15 cellular contexts compared by ENCODE assay signal in the genomic region with DNA sequence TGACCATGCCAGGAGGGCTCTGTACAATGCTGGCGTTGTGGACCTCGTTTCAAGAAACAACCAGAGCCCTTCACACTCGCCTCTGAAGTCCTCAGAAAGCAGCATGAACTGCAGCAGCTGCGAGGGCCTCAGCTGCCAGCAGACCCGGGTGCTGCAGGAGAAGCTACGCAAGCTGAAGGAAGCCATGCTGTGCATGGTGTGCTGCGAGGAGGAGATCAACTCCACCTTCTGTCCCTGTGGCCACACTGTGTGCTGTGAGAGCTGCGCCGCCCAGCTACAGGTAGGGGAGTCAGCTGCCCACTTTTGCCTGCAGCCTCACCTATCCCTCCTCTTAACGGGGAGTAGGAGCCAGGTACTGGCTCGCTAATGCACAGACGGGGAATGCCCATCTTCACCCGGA. TPM values are rescaled to one million over a fixed set of nuclear protein-coding genes. Genes with fewer than 3 reads are reported as not detected.
DNase-seq lines count a peak whose midpoint lies in the region; ATAC-seq, FAIRE-seq and TF ChIP-seq lines count a peak whose summit lies in the region.
"Had no signal": no experiment of that assay in that cellular context is flagged by ENCODE, and none has a peak within 500 bp of the region (broad histone marks: within the 10 kb centered on the region; RNA-seq: fewer than 3 reads in every experiment).

No MANE protein-coding gene starts in this region.

- no peak overlapping the region for H4K91ac ChIP-seq in neuronal stem cell (ENCODE audit: low read depth, low read length, poor library complexity)

- H2BK12ac ChIP-seq in neuronal stem cell (ENCODE audit: low read length) = no peak overlapping the region

- peak overlapping the region; percentile 61 for H3K27ac Mint-ChIP-seq in T-helper 17 cell
- H3K27ac Mint-ChIP-seq in stimulated activated naive B cell treated with anti-CD40 and anti-IgM and Interleukin-4, amounts not matched to agents 10 μg/mL and 1 μg/mL and 100 μg/mL, for 72 hours = peak overlapping the region; percentile 25
- H3K27ac Mint-ChIP-seq: CD4-positive, alpha-beta T cell had no signal

- peaks cover 40% of the 10 kb centered on the region for H3K4me1 Mint-ChIP-seq in T-helper 17 cell
- H3K4me1 Mint-ChIP-seq in stimulated activated naive B cell treated with anti-CD40 and anti-IgM and Interleukin-4, amounts not matched to agents 10 μg/mL and 1 μg/mL and 100 μg/mL, for 72 hours = peaks cover 16 to 44% of the 10 kb centered on the region in 2 donors

- H3K4me2 ChIP-seq in neuronal stem cell (ENCODE audit: insufficient read depth, low read length, poor library complexity, severe bottlenecking) = no peak overlapping the region
- H3K4me2 ChIP-seq: BLaER1 treated with 17β-estradiol and CSF1 and Interleukin-3, amounts not matched to agents 10 nM and 100 nM had no signal

- no peak overlapping the region for H3K4ac ChIP-seq in neuronal stem cell (ENCODE audit: low read length)

- 0 out of 2 replicates have a peak, but pooled peaks have one; percentile 30 for TF ChIP-seq POLR2A in GM12892 (IDR thresholded peaks at IDR 0.05; ENCODE audit: low read depth, low read length)
- no peak for TF ChIP-seq POLR2A in gastroesophageal sphincter (IDR thresholded peaks at IDR 0.05)

- no peaks in the 10 kb centered on the region for H3K27me3 Mint-ChIP-seq in T-helper 17 cell
- H3K27me3 Mint-ChIP-seq in stimulated activated naive B cell treated with anti-CD40 and anti-IgM and Interleukin-4, amounts not matched to agents 10 μg/mL and 1 μg/mL and 100 μg/mL, for 72 hours = no peaks in the 10 kb centered on the region
- H3K27me3 Mint-ChIP-seq: CD4-positive, alpha-beta T cell had no signal

- no peak for ATAC-seq in T-helper 17 cell
- no peak for ATAC-seq in stimulated activated naive B cell treated with anti-CD40 and anti-IgM and Interleukin-4, amounts not matched to agents 10 μg/mL and 1 μg/mL and 100 μg/mL, for 72 hours (replicated peaks)
- ATAC-seq in gastroesophageal sphincter = no peak
- no peak for ATAC-seq in HG02763 (IDR thresholded peaks at IDR 0.05; ENCODE audit: unreplicated experiment)
- no peak for ATAC-seq in foreskin keratinocyte
- ATAC-seq: HCT116 had no signal

- DNase-seq in GM12892 (ENCODE audit: insufficient read length) = no peak
- DNase-seq in T-helper 17 cell = no peak
- DNase-seq in neuronal stem cell (ENCODE audit: low spot score) = no peak
- no peak for DNase-seq in stimulated activated naive B cell treated with anti-CD40 and anti-IgM and Interleukin-4, amounts not matched to agents 10 μg/mL and 1 μg/mL and 100 μg/mL, for 72 hours
- DNase-seq in foreskin keratinocyte = no peak
- DNase-seq: ACHN; Calu3; CD4-positive, alpha-beta T cell; DMS 273 treated with DMSO at 0.1 percent for 48 hours; GM23248 had no signal

- H3K36me3 Mint-ChIP-seq in T-helper 17 cell (ENCODE audit: low read depth) = peaks cover 27% of the 10 kb centered on the region
- H3K36me3 Mint-ChIP-seq in stimulated activated naive B cell treated with anti-CD40 and anti-IgM and Interleukin-4, amounts not matched to agents 10 μg/mL and 1 μg/mL and 100 μg/mL, for 72 hours = peaks cover 65 to 77% of the 10 kb centered on the region in 2 donors

- no peak overlapping the region for H3K14ac ChIP-seq in neuronal stem cell (ENCODE audit: low read length)

- H3K9ac ChIP-seq in neuronal stem cell (ENCODE audit: low read depth, low read length, poor library complexity) = no peak overlapping the region
- H3K9ac ChIP-seq: BLaER1 treated with 17β-estradiol and CSF1 and Interleukin-3, amounts not matched to agents 10 nM and 100 nM; GM23248 had no signal

- H3K18ac ChIP-seq in neuronal stem cell (ENCODE audit: low read length) = no peak overlapping the region

- peak overlapping the region; percentile 32 for H2BK5ac ChIP-seq in neuronal stem cell (ENCODE audit: low read length)

- H3K36me3 ChIP-seq in neuronal stem cell (replicated peaks in 1 of 2; ENCODE audit: control insufficient read depth in 2 of 2, insufficient read depth in 2 of 2, low read length in 2 of 2) (peaks cover 17 to 41% of the 10 kb centered on the region in 2 donors), gastroesophageal sphincter (peaks cover 5 to 75% of the 10 kb centered on the region in 2 donors)

- no peak overlapping the region for H3K4me3 ChIP-seq in neuronal stem cell (ENCODE audit: low read length in 2 of 2)
- H3K4me3 ChIP-seq in gastroesophageal sphincter = no peak overlapping the region
- H3K4me3 ChIP-seq: BLaER1 treated with 17β-estradiol and CSF1 and Interleukin-3, amounts not matched to agents 10 nM and 100 nM; GM23248 had no signal

- no peak for TF ChIP-seq EP300 in gastroesophageal sphincter (IDR thresholded peaks at IDR 0.05)

- no peak for FAIRE-seq in GM12892 (lab: Jason Lieb, UNC)
- FAIRE-seq: H54 had no signal

- H2AK5ac ChIP-seq in neuronal stem cell (ENCODE audit: low read depth, low read length) = no peak overlapping the region

- H3K9me3 Mint-ChIP-seq in stimulated activated naive B cell treated with anti-CD40 and anti-IgM and Interleukin-4, amounts not matched to agents 10 μg/mL and 1 μg/mL and 100 μg/mL, for 72 hours = no peaks in the 10 kb centered on the region

- H3K27ac ChIP-seq in neuronal stem cell (replicated peaks; ENCODE audit: low read length) (no peak overlapping the region), gastroesophageal sphincter (peak overlapping the region in 1 of 4 donors; percentile 55), foreskin keratinocyte (no peak overlapping the region)
- H3K27ac ChIP-seq: BLaER1 treated with 17β-estradiol and CSF1 and Interleukin-3, amounts not matched to agents 10 nM and 100 nM; GM23248 had no signal

- H3K4me3 Mint-ChIP-seq in T-helper 17 cell = no peak overlapping the region
- H3K4me3 Mint-ChIP-seq in stimulated activated naive B cell treated with anti-CD40 and anti-IgM and Interleukin-4, amounts not matched to agents 10 μg/mL and 1 μg/mL and 100 μg/mL, for 72 hours = no peak overlapping the region
- H3K4me3 Mint-ChIP-seq: CD4-positive, alpha-beta T cell had no signal

- H2BK120ac ChIP-seq in neuronal stem cell (ENCODE audit: low read depth, low read length) = no peak overlapping the region

- no peak overlapping the region for H2AFZ ChIP-seq in neuronal stem cell (ENCODE audit: low read length)
- H2AFZ ChIP-seq: GM23248 had no signal

- no peak overlapping the region for H4K8ac ChIP-seq in neuronal stem cell (ENCODE audit: low read depth, low read length)

- H3K23ac ChIP-seq in neuronal stem cell (ENCODE audit: low read depth, low read length, poor library complexity) = peak overlapping the region; percentile 37

- no peaks in the 10 kb centered on the region for H3K9me3 ChIP-seq in T-helper 17 cell (ENCODE audit: control insufficient read depth, low read length, poor library complexity, severe bottlenecking)
- H3K9me3 ChIP-seq in neuronal stem cell (replicated peaks in 1 of 2; ENCODE audit: control insufficient read depth in 2 of 2, insufficient read depth in 1 of 2, low read depth in 1 of 2, low read length in 2 of 2) = no peaks in the 10 kb centered on the region
- H3K9me3 ChIP-seq in gastroesophageal sphincter = no peaks in the 10 kb centered on the region
- H3K9me3 ChIP-seq: BLaER1 treated with 17β-estradiol and CSF1 and Interleukin-3, amounts not matched to agents 10 nM and 100 nM had no signal

- no peaks in the 10 kb centered on the region for H3K27me3 ChIP-seq in neuronal stem cell (ENCODE audit: control insufficient read depth in 3 of 3, insufficient read depth in 3 of 3, low read depth in 1 of 3, low read length in 3 of 3)
- H3K27me3 ChIP-seq in gastroesophageal sphincter = no peaks in the 10 kb centered on the region
- no peaks in the 10 kb centered on the region for H3K27me3 ChIP-seq in foreskin keratinocyte
- H3K27me3 ChIP-seq: BLaER1 treated with 17β-estradiol and CSF1 and Interleukin-3, amounts not matched to agents 10 nM and 100 nM had no signal

- no peaks in the 10 kb centered on the region for H3K79me1 ChIP-seq in neuronal stem cell (ENCODE audit: low read depth, low read length)

- no peak overlapping the region for H2BK15ac ChIP-seq in neuronal stem cell (ENCODE audit: low read length)

- WGBS in neuronal stem cell (ENCODE audit: extremely low coverage in 2 of 2, insufficient read length in 2 of 2, insufficient replicate concordance in 1 of 2), 2 donors = no CpG with 5 or more reads among the region's 13 CpGs
- 73 to 88% methylated on average over 4 to 5 of the region's 13 CpGs for WGBS in gastroesophageal sphincter (ENCODE audit: low coverage in 1 of 2), 2 donors

- no peak for TF ChIP-seq CTCF in gastroesophageal sphincter (IDR thresholded peaks at IDR 0.05)
- no peak for TF ChIP-seq CTCF in foreskin keratinocyte (conservative IDR thresholded peaks at IDR 0.05)

- no peaks in the 10 kb centered on the region for H3K4me1 ChIP-seq in neuronal stem cell (ENCODE audit: control insufficient read depth in 2 of 2, insufficient read depth in 1 of 2, low read depth in 1 of 2, low read length in 2 of 2)
- peaks cover 0 to 42% (median 6%) of the 10 kb centered on the region in 3 donors for H3K4me1 ChIP-seq in gastroesophageal sphincter
- no peaks in the 10 kb centered on the region for H3K4me1 ChIP-seq in foreskin keratinocyte

RNA-seq across cellular contexts. Expression of gene MYLIP, which starts 16.2 kb away (rescaled TPM):
- 20.0 TPM for polyA plus RNA-seq in GM12892 (2012; ENCODE audit: missing spikeins)
- 100 to 1,000 TPM; 191 to 229 TPM for total RNA-seq in T-helper 17 cell
- polyA plus RNA-seq in neuronal stem cell (2013, experiment 1 of 2) = 4.2 TPM
- polyA plus RNA-seq in neuronal stem cell (2013, experiment 2 of 2) = 3.9 TPM
- total RNA-seq in gastroesophageal sphincter = 100 to 1,000 TPM in 1 of 4 donors, 10 to 100 TPM in 3; 49.9 to 131 (median 79.3) TPM
- 3.7 and 4.2 TPM in 2 replicates for total RNA-seq in foreskin keratinocyte
- polyA plus RNA-seq in foreskin keratinocyte = 1.4 and 1.7 TPM in 2 replicates
